Comparison of ENCODE assay signal across 20 cellular contexts in genomic region chr10:129309565-129309964, GRCh38.
"Had no signal": no experiment of that assay in that cellular context is flagged by ENCODE, and none has a peak within 500 bp of the region (broad histone marks: within the 10 kb centered on the region; RNA-seq: fewer than 3 reads in every experiment).

No MANE protein-coding gene starts in this region.

- DNase-seq: dermis blood vessel endothelial cell; dorsolateral prefrontal cortex; effector CD4-positive, alpha-beta T cell; effector memory CD4-positive, alpha-beta T cell; foreskin fibroblast; foreskin melanocyte; gastrocnemius medialis; glutamatergic neuron; head of caudate nucleus; heart right ventricle; hippocampal formation; left cardiac atrium; left lung; left ventricle myocardium superior; lower lobe of right lung; mesenchymal stem cell; mucosa of descending colon; naive B cell had no signal

- H3K27me3 ChIP-seq: esophagus muscularis mucosa, gastrocnemius medialis, heart right ventricle, left lung had no signal

- H3K36me3 ChIP-seq: esophagus muscularis mucosa, gastrocnemius medialis, heart right ventricle, left lung, lower lobe of right lung had no signal

- H3K4me1 ChIP-seq: esophagus muscularis mucosa, gastrocnemius medialis, left lung, lower lobe of right lung had no signal

- ATAC-seq: gastrocnemius medialis, heart right ventricle, left cardiac atrium, left lung, left ventricle myocardium superior, lower lobe of right lung, mucosa of descending colon had no signal

- H3K4me3 ChIP-seq: coronary artery, dorsolateral prefrontal cortex, esophagus muscularis mucosa, gastrocnemius medialis, heart right ventricle, left lung, lower lobe of right lung, mucosa of descending colon had no signal

- H3K27ac ChIP-seq: coronary artery, dorsolateral prefrontal cortex, esophagus muscularis mucosa, gastrocnemius medialis, heart right ventricle, left lung, lower lobe of right lung had no signal

- H3K9me3 ChIP-seq: esophagus muscularis mucosa, gastrocnemius medialis, left lung, lower lobe of right lung, mucosa of descending colon had no signal
